In the genomic region with DNA sequence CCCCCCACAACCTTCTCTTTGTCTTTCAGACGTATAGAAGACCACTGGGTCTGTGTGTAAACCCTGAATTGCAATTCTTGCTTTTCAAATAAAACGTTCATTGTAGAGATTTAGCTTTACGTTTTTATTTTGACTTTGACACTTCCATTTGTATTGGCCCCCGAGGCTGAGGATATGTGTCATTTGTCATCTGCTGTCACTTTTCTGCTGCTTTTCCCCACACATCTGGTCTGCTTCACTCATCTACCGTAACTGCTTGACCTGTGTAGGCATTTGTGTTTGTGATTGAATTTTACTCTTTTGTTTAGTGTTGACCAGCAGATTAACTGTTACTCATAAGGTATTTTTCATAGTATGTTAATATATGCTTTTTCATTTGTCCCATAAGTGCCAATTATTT, we compare ENCODE assay signal across 1 cellular context.
TF ChIP-seq lines count a peak whose summit lies in the region.

No MANE protein-coding gene starts in this region.

TF ChIP-seq in K562, 482 proteins besides CTCF, POLR2A, EP300 and RAD21:
- TF ChIP-seq GABPA (tag; conservative IDR thresholded peaks at IDR 0.05; ENCODE audit: low read depth) (no peak), KLF6 (CRISPR knock-in tag; IDR thresholded peaks at IDR 0.05; ENCODE audit: borderline replicate concordance) (no peak), HNRNPUL1 (IDR thresholded peaks at IDR 0.05; ENCODE audit: low read length) (no peak), KAT2B (IDR thresholded peaks at IDR 0.05; ENCODE audit: low read depth, low read length) (no peak), MEIS2 (IDR thresholded peaks at IDR 0.05; ENCODE audit: partially characterized antibody) (peak; percentile 93), CBFA2T2 (conservative IDR thresholded peaks at IDR 0.05) (no peak), ZNF589 (CRISPR knock-in tag; IDR thresholded peaks at IDR 0.05; ENCODE audit: low read depth) (no peak), TCF3 (CRISPR knock-in tag; IDR thresholded peaks at IDR 0.05) (no peak)
- TF ChIP-seq, protein P1, sequence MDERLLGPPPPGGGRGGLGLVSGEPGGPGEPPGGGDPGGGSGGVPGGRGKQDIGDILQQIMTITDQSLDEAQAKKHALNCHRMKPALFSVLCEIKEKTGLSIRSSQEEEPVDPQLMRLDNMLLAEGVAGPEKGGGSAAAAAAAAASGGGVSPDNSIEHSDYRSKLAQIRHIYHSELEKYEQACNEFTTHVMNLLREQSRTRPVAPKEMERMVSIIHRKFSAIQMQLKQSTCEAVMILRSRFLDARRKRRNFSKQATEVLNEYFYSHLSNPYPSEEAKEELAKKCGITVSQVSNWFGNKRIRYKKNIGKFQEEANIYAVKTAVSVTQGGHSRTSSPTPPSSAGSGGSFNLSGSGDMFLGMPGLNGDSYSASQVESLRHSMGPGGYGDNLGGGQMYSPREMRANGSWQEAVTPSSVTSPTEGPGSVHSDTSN (CRISPR knock-in tag; IDR thresholded peaks at IDR 0.05; ENCODE audit: low read depth), result no peak
- TF ChIP-seq, protein P1 (tag; conservative IDR thresholded peaks at IDR 0.05; ENCODE audit: low read depth), result peak; percentile 85
- TF ChIP-seq, protein P2, sequence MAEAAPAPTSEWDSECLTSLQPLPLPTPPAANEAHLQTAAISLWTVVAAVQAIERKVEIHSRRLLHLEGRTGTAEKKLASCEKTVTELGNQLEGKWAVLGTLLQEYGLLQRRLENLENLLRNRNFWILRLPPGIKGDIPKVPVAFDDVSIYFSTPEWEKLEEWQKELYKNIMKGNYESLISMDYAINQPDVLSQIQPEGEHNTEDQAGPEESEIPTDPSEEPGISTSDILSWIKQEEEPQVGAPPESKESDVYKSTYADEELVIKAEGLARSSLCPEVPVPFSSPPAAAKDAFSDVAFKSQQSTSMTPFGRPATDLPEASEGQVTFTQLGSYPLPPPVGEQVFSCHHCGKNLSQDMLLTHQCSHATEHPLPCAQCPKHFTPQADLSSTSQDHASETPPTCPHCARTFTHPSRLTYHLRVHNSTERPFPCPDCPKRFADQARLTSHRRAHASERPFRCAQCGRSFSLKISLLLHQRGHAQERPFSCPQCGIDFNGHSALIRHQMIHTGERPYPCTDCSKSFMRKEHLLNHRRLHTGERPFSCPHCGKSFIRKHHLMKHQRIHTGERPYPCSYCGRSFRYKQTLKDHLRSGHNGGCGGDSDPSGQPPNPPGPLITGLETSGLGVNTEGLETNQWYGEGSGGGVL (CRISPR knock-in tag; IDR thresholded peaks at IDR 0.05), result no peak
- TF ChIP-seq, protein P3, sequence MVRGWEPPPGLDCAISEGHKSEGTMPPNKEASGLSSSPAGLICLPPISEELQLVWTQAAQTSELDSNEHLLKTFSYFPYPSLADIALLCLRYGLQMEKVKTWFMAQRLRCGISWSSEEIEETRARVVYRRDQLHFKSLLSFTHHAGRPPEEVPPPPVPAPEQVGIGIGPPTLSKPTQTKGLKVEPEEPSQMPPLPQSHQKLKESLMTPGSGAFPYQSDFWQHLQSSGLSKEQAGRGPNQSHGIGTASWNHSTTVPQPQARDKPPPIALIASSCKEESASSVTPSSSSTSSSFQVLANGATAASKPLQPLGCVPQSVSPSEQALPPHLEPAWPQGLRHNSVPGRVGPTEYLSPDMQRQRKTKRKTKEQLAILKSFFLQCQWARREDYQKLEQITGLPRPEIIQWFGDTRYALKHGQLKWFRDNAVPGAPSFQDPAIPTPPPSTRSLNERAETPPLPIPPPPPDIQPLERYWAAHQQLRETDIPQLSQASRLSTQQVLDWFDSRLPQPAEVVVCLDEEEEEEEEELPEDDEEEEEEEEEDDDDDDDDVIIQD (CRISPR knock-in tag; IDR thresholded peaks at IDR 0.05), result no peak
- TF ChIP-seq, protein P4, sequence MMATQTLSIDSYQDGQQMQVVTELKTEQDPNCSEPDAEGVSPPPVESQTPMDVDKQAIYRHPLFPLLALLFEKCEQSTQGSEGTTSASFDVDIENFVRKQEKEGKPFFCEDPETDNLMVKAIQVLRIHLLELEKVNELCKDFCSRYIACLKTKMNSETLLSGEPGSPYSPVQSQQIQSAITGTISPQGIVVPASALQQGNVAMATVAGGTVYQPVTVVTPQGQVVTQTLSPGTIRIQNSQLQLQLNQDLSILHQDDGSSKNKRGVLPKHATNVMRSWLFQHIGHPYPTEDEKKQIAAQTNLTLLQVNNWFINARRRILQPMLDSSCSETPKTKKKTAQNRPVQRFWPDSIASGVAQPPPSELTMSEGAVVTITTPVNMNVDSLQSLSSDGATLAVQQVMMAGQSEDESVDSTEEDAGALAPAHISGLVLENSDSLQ (IDR thresholded peaks at IDR 0.05), result peak; percentile 92
- TF ChIP-seq, protein P5, sequence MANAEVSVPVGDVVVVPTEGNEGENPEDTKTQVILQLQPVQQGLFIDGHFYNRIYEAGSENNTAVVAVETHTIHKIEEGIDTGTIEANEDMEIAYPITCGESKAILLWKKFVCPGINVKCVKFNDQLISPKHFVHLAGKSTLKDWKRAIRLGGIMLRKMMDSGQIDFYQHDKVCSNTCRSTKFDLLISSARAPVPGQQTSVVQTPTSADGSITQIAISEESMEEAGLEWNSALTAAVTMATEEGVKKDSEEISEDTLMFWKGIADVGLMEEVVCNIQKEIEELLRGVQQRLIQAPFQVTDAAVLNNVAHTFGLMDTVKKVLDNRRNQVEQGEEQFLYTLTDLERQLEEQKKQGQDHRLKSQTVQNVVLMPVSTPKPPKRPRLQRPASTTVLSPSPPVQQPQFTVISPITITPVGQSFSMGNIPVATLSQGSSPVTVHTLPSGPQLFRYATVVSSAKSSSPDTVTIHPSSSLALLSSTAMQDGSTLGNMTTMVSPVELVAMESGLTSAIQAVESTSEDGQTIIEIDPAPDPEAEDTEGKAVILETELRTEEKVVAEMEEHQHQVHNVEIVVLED (CRISPR knock-in tag; IDR thresholded peaks at IDR 0.05), result no peak
